20 cellular contexts compared by ENCODE assay signal in genomic region chr5:21663082-21663481, GRCh38.
DNase-seq lines count a peak whose midpoint lies in the region; ATAC-seq and TF ChIP-seq lines count a peak whose summit lies in the region.
"Had no signal": no experiment of that assay in that cellular context is flagged by ENCODE, and none has a peak within 500 bp of the region (broad histone marks: within the 10 kb centered on the region; RNA-seq: fewer than 3 reads in every experiment).

No MANE protein-coding gene starts in this region.

- no peak overlapping the region for H3K4me2 ChIP-seq in trophoblast cell (ENCODE audit: low read length)

- ATAC-seq in activated naive CD4-positive, alpha-beta T cell treated with anti-CD3 and anti-CD28 coated beads, Interleukin-2, amount 50 U/mL, for 72 hours = no peak
- ATAC-seq: GM12878, heart left ventricle, T-helper 17 cell had no signal

- no peak overlapping the region for H3K4ac ChIP-seq in trophoblast cell (ENCODE audit: low read depth, low read length)

- H3K79me2 ChIP-seq in trophoblast cell (ENCODE audit: control insufficient read depth, insufficient read depth, low read length, poor library complexity) = no peaks in the 10 kb centered on the region

- H3K36me3 ChIP-seq in WERI-Rb-1 (no peaks in the 10 kb centered on the region), trophoblast cell (ENCODE audit: control insufficient read depth in 1 of 2, insufficient read depth in 2 of 2, low read length in 2 of 2) (no peaks in the 10 kb centered on the region)
- H3K36me3 ChIP-seq: heart left ventricle, suprapubic skin had no signal

- H3K23ac ChIP-seq in trophoblast cell (ENCODE audit: low read length) = no peak overlapping the region

- peak; percentile 29; the same call in 1 of the 2 replicates for TF ChIP-seq CTCF in WERI-Rb-1 (IDR thresholded peaks at IDR 0.05; ENCODE audit: low read depth, low read length)

- no peak overlapping the region for H2BK12ac ChIP-seq in trophoblast cell (ENCODE audit: low read length)

- no peak overlapping the region for H2AK5ac ChIP-seq in trophoblast cell (ENCODE audit: low read length)

- no peak overlapping the region for H3K14ac ChIP-seq in trophoblast cell (ENCODE audit: low read length)

- H3K9me3 ChIP-seq in WERI-Rb-1 (ENCODE audit: severe bottlenecking) = peaks cover 11% of the 10 kb centered on the region
- peaks cover 3% of the 10 kb centered on the region for H3K9me3 ChIP-seq in trophoblast cell (ENCODE audit: insufficient read depth, low read depth, low read length)
- H3K9me3 ChIP-seq: suprapubic skin had no signal

- peak; percentile 5 for DNase-seq in activated naive CD4-positive, alpha-beta T cell treated with anti-CD3 and anti-CD28 coated beads for 36 hours
- no peak for DNase-seq in activated naive CD4-positive, alpha-beta T cell treated with anti-CD3 and anti-CD28 coated beads, Interleukin-2, amount 50 U/mL, for 72 hours (ENCODE audit: low spot score in 2 of 2)
- peak; percentile 1 for DNase-seq in Jurkat, Clone E6-1 (ENCODE audit: low read depth, low spot score)
- DNase-seq in WERI-Rb-1 = no peak
- peak; percentile 5 to 38 for DNase-seq in trophoblast cell
- DNase-seq in middle frontal gyrus (ENCODE audit: extremely low spot score, low spot score) = no peak
- DNase-seq in head of caudate nucleus = no peak
- no peak for DNase-seq in effector CD4-positive, alpha-beta T cell
- DNase-seq: activated naive CD8-positive, alpha-beta T cell treated with anti-CD3 and anti-CD28 coated beads for 36 hours; HFFc6; NCI-H510A; occipital lobe; retina; SIG-M5; stimulated activated CD4-positive, alpha-beta T cell treated with anti-CD3 and anti-CD28 coated beads, Interleukin-12 subunit alpha, Interleukin-12 subunit beta, amount 100 ng/mL, for 4 hours; T-helper 17 cell had no signal

- H3K18ac ChIP-seq in trophoblast cell (ENCODE audit: low read length) = no peak overlapping the region

- H2BK120ac ChIP-seq in trophoblast cell (ENCODE audit: insufficient read depth, low read length, poor library complexity) = no peak overlapping the region

- H3K4me3 Mint-ChIP-seq in activated naive CD4-positive, alpha-beta T cell treated with anti-CD3 and anti-CD28 coated beads for 36 hours = no peak overlapping the region
- H3K4me3 Mint-ChIP-seq: activated naive CD8-positive, alpha-beta T cell treated with anti-CD3 and anti-CD28 coated beads for 36 hours; activated T-helper 1 cell treated with anti-CD3 and anti-CD28 coated beads, Interleukin-12 subunit alpha, Interleukin-12 subunit beta, Interleukin-2, Interleukin-4 antibody, amounts not matched to agents 30 ng/mL and 10 ng/mL and 1 ng/mL, durations not matched to agents 14 hours and 24 hours and 36 hours; HFFc6; T-helper 17 cell had no signal

- no peak overlapping the region for H3K4me3 ChIP-seq in Jurkat, Clone E6-1 (ENCODE audit: low read length)
- H3K4me3 ChIP-seq in WERI-Rb-1 (ENCODE audit: low read depth, low read length) = no peak overlapping the region
- no peak overlapping the region for H3K4me3 ChIP-seq in trophoblast cell (ENCODE audit: low read depth, low read length)
- H3K4me3 ChIP-seq: GM12878, heart left ventricle, suprapubic skin had no signal

- H3K79me1 ChIP-seq in trophoblast cell (ENCODE audit: low read length) = no peaks in the 10 kb centered on the region

- H3K27ac Mint-ChIP-seq in activated naive CD4-positive, alpha-beta T cell treated with anti-CD3 and anti-CD28 coated beads for 36 hours = no peak overlapping the region
- H3K27ac Mint-ChIP-seq in activated naive CD4-positive, alpha-beta T cell treated with anti-CD3 and anti-CD28 coated beads, Interleukin-2, amount 50 U/mL, for 72 hours = no peak overlapping the region
- H3K27ac Mint-ChIP-seq: activated naive CD8-positive, alpha-beta T cell treated with anti-CD3 and anti-CD28 coated beads for 36 hours; activated T-helper 1 cell treated with anti-CD3 and anti-CD28 coated beads, Interleukin-12 subunit alpha, Interleukin-12 subunit beta, Interleukin-2, Interleukin-4 antibody, amounts not matched to agents 30 ng/mL and 10 ng/mL and 1 ng/mL, durations not matched to agents 14 hours and 24 hours and 36 hours; HFFc6; T-helper 17 cell had no signal

- H4K8ac ChIP-seq in trophoblast cell (ENCODE audit: low read depth, low read length) = no peak overlapping the region

- H4K91ac ChIP-seq in trophoblast cell (ENCODE audit: low read depth, low read length) = no peak overlapping the region

- CTCF ChIA-PET in activated naive CD4-positive, alpha-beta T cell treated with anti-CD3 and anti-CD28 coated beads for 36 hours (lab: Charles Lee) = no interaction called here

- H2AFZ ChIP-seq in trophoblast cell (ENCODE audit: insufficient read depth, low read length, poor library complexity) = no peak overlapping the region

- no peak overlapping the region for H2BK5ac ChIP-seq in trophoblast cell (ENCODE audit: low read depth, low read length, poor library complexity)

- no peak overlapping the region for H3K9ac ChIP-seq in trophoblast cell (ENCODE audit: low read length)

- H3K27me3 Mint-ChIP-seq in activated naive CD4-positive, alpha-beta T cell treated with anti-CD3 and anti-CD28 coated beads for 36 hours (ENCODE audit: low read depth) = no peaks in the 10 kb centered on the region
- H3K27me3 Mint-ChIP-seq: activated naive CD8-positive, alpha-beta T cell treated with anti-CD3 and anti-CD28 coated beads for 36 hours; T-helper 17 cell had no signal

- no CpG with 5 or more reads among the region's 2 CpGs for WGBS in trophoblast cell (ENCODE audit: extremely low coverage, insufficient coverage, insufficient read length)

- H3K36me3 Mint-ChIP-seq in activated naive CD4-positive, alpha-beta T cell treated with anti-CD3 and anti-CD28 coated beads for 36 hours (ENCODE audit: low read depth) = no peaks in the 10 kb centered on the region
- no peaks in the 10 kb centered on the region for H3K36me3 Mint-ChIP-seq in activated naive CD4-positive, alpha-beta T cell treated with anti-CD3 and anti-CD28 coated beads, Interleukin-2, amount 50 U/mL, for 72 hours
- H3K36me3 Mint-ChIP-seq: activated naive CD8-positive, alpha-beta T cell treated with anti-CD3 and anti-CD28 coated beads for 36 hours had no signal

- no peaks in the 10 kb centered on the region for H3K4me1 ChIP-seq in trophoblast cell (ENCODE audit: control insufficient read depth in 1 of 2, insufficient read depth in 2 of 2, low read length in 2 of 2)
- H3K4me1 ChIP-seq: heart left ventricle, suprapubic skin had no signal

- no peaks in the 10 kb centered on the region for H3K27me3 ChIP-seq in WERI-Rb-1 (ENCODE audit: insufficient read depth, low read depth, severe bottlenecking)
- no peaks in the 10 kb centered on the region for H3K27me3 ChIP-seq in trophoblast cell (ENCODE audit: insufficient read depth, low read length)
- H3K27me3 ChIP-seq: heart left ventricle, suprapubic skin had no signal

- H3K9me3 Mint-ChIP-seq in activated naive CD4-positive, alpha-beta T cell treated with anti-CD3 and anti-CD28 coated beads for 36 hours = peaks cover 10% of the 10 kb centered on the region
- H3K9me3 Mint-ChIP-seq in activated naive CD4-positive, alpha-beta T cell treated with anti-CD3 and anti-CD28 coated beads, Interleukin-2, amount 50 U/mL, for 72 hours = peaks cover 23 to 25% of the 10 kb centered on the region in 2 donors

- no peak overlapping the region for H4K12ac ChIP-seq in trophoblast cell (ENCODE audit: low read depth, low read length)

- intact Hi-C loops in activated naive CD4-positive, alpha-beta T cell treated with anti-CD3 and anti-CD28 coated beads for 36 hours (cut with micrococcal nuclease) = no loop called here
- intact Hi-C loops in head of caudate nucleus (cut with DNase I) = no loop called here

- H3K27ac ChIP-seq in WERI-Rb-1 (no peak overlapping the region), trophoblast cell (ENCODE audit: low read depth, low read length) (no peak overlapping the region)
- H3K27ac ChIP-seq: heart left ventricle, suprapubic skin had no signal

- H3K4me1 Mint-ChIP-seq in activated naive CD4-positive, alpha-beta T cell treated with anti-CD3 and anti-CD28 coated beads for 36 hours (ENCODE audit: low read depth) = no peaks in the 10 kb centered on the region
- H3K4me1 Mint-ChIP-seq: activated naive CD8-positive, alpha-beta T cell treated with anti-CD3 and anti-CD28 coated beads for 36 hours; T-helper 17 cell had no signal

Comparison
In these comparisons a context has a peak if more than half of its experiments do, and no peak if none do; other contexts are left out.
1. DNase-seq: peak in activated naive CD4-positive, alpha-beta T cell treated with anti-CD3 and anti-CD28 coated beads for 36 hours (single experiment), Jurkat, Clone E6-1 (single experiment) and trophoblast cell (2 of 2); none in activated naive CD4-positive, alpha-beta T cell treated with anti-CD3 and anti-CD28 coated beads, Interleukin-2, amount 50 U/mL, for 72 hours (0 of 2), WERI-Rb-1 (single experiment), middle frontal gyrus (single experiment), head of caudate nucleus (0 of 42) and effector CD4-positive, alpha-beta T cell (single experiment).